ENCODE assay signal across 10 cellular contexts in genomic region chr6:122323361-122323760, GRCh38.
DNase-seq lines count a peak whose midpoint lies in the region; ATAC-seq and TF ChIP-seq lines count a peak whose summit lies in the region.
"Had no signal": no experiment of that assay in that cellular context is flagged by ENCODE, and none has a peak within 500 bp of the region (broad histone marks: within the 10 kb centered on the region; RNA-seq: fewer than 3 reads in every experiment).

No MANE protein-coding gene starts in this region.

- H3K4me3 ChIP-seq in epithelial cell of proximal tubule (ENCODE audit: low read depth, low read length) = peak overlapping the region; percentile 51
- H3K4me3 ChIP-seq: lung had no signal

- H3K4me1 Mint-ChIP-seq in stimulated activated naive B cell treated with anti-CD40 and anti-IgM and Interleukin-4, amounts not matched to agents 10 μg/mL and 1 μg/mL and 100 μg/mL, for 72 hours = peaks cover 9 to 16% of the 10 kb centered on the region in 2 donors

- ATAC-seq in stimulated activated naive B cell treated with anti-CD40 and anti-IgM and Interleukin-4, amounts not matched to agents 10 μg/mL and 1 μg/mL and 100 μg/mL, for 72 hours (replicated peaks) = no peak

- no peaks in the 10 kb centered on the region for H3K36me3 Mint-ChIP-seq in stimulated activated naive B cell treated with anti-CD40 and anti-IgM and Interleukin-4, amounts not matched to agents 10 μg/mL and 1 μg/mL and 100 μg/mL, for 72 hours

- H3K27ac Mint-ChIP-seq in stimulated activated naive B cell treated with anti-CD40 and anti-IgM and Interleukin-4, amounts not matched to agents 10 μg/mL and 1 μg/mL and 100 μg/mL, for 72 hours = no peak overlapping the region

- no peaks in the 10 kb centered on the region for H3K27me3 Mint-ChIP-seq in stimulated activated naive B cell treated with anti-CD40 and anti-IgM and Interleukin-4, amounts not matched to agents 10 μg/mL and 1 μg/mL and 100 μg/mL, for 72 hours

- peak overlapping the region; percentile 69 to 78 for H3K4me3 Mint-ChIP-seq in stimulated activated naive B cell treated with anti-CD40 and anti-IgM and Interleukin-4, amounts not matched to agents 10 μg/mL and 1 μg/mL and 100 μg/mL, for 72 hours

- H3K9me3 Mint-ChIP-seq in stimulated activated naive B cell treated with anti-CD40 and anti-IgM and Interleukin-4, amounts not matched to agents 10 μg/mL and 1 μg/mL and 100 μg/mL, for 72 hours = peaks cover 0 to 3% of the 10 kb centered on the region in 2 donors

- no peak for TF ChIP-seq CTCF in epithelial cell of proximal tubule (conservative IDR thresholded peaks at IDR 0.05; ENCODE audit: low read depth, low read length)

- DNase-seq in NCI-H748 (lab: John Stamatoyannopoulos, UW; ENCODE audit: unreplicated experiment) (peak; percentile 7), NCI-H748 treated with DMSO at 0.1 percent for 48 hours (lab: John Stamatoyannopoulos, UW) (no peak), OCI-M1 (lab: John Stamatoyannopoulos, UW) (peak; percentile 78), epithelial cell of proximal tubule (ENCODE audit: low read depth) (no peak), amniotic stem cell (lab: John Stamatoyannopoulos, UW) (no peak), NCI-H2196 treated with DMSO at 0.1 percent for 48 hours (lab: John Stamatoyannopoulos, UW; ENCODE audit: unreplicated experiment) (no peak)
- no peak for DNase-seq in stimulated activated naive B cell treated with anti-CD40 and anti-IgM and Interleukin-4, amounts not matched to agents 10 μg/mL and 1 μg/mL and 100 μg/mL, for 72 hours
- DNase-seq in activated effector memory CD4-positive, alpha-beta T cell treated with Interleukin-2 at 50 U/mL for 16 hours = no peak
- DNase-seq: trophoblast cell had no signal

Comparison
In these comparisons a context has a peak if more than half of its experiments do, and no peak if none do; other contexts are left out.
1. DNase-seq: peak in NCI-H748 (single experiment) and OCI-M1 (single experiment); none in NCI-H748 treated with DMSO at 0.1 percent for 48 hours (single experiment), epithelial cell of proximal tubule (single experiment), stimulated activated naive B cell treated with anti-CD40 and anti-IgM and Interleukin-4, amounts not matched to agents 10 μg/mL and 1 μg/mL and 100 μg/mL, for 72 hours (single experiment), amniotic stem cell (single experiment), activated effector memory CD4-positive, alpha-beta T cell treated with Interleukin-2 at 50 U/mL for 16 hours (single experiment) and NCI-H2196 treated with DMSO at 0.1 percent for 48 hours (single experiment).